Comparison of ENCODE assay signal across 9 cellular contexts in genomic region chr12:30622509-30622908, GRCh38.
DNase-seq lines count a peak whose midpoint lies in the region; ATAC-seq and TF ChIP-seq lines count a peak whose summit lies in the region.
"Had no signal": no experiment of that assay in that cellular context is flagged by ENCODE, and none has a peak within 500 bp of the region (broad histone marks: within the 10 kb centered on the region; RNA-seq: fewer than 3 reads in every experiment).

No MANE protein-coding gene starts in this region.

- no peaks in the 10 kb centered on the region for H3K79me2 ChIP-seq in mesendoderm (ENCODE audit: control insufficient read depth, insufficient read depth, low read length)

- H3K23ac ChIP-seq in mesendoderm (ENCODE audit: low read length): no peak overlapping the region

- H3K79me1 ChIP-seq in mesendoderm (ENCODE audit: low read length): no peaks in the 10 kb centered on the region

- no peak overlapping the region for H4K8ac ChIP-seq in mesendoderm (ENCODE audit: low read depth, low read length)

- no peak overlapping the region for H3K9ac ChIP-seq in mesendoderm (ENCODE audit: low read length)

- TF ChIP-seq CTCF in cardiac fibroblast (IDR thresholded peaks at IDR 0.05; ENCODE audit: low read depth, low read length) (no peak), BE2C (IDR thresholded peaks at IDR 0.05; ENCODE audit: low read depth, low read length) (no peak)

- H3K27me3 ChIP-seq in BE2C (no peaks in the 10 kb centered on the region), mesendoderm (ENCODE audit: insufficient read depth, low read length, poor library complexity) (no peaks in the 10 kb centered on the region)

- H2BK120ac ChIP-seq in mesendoderm (ENCODE audit: low read depth, low read length): no peak overlapping the region

- peak; percentile 69 for ATAC-seq in GM19455 (IDR thresholded peaks at IDR 0.05; ENCODE audit: unreplicated experiment)
- peak; percentile 74 for ATAC-seq in HG03196 (IDR thresholded peaks at IDR 0.05; ENCODE audit: unreplicated experiment)

- H3K27ac ChIP-seq in mesendoderm (ENCODE audit: low read depth, low read length): no peak overlapping the region

- H3K4me2 ChIP-seq in mesendoderm (ENCODE audit: low read length): no peak overlapping the region

- no peak overlapping the region for H2AK5ac ChIP-seq in mesendoderm (ENCODE audit: low read length)

- WGBS in mesendoderm (ENCODE audit: extremely low coverage, insufficient coverage, low lambda C conversion rate): no CpG with 5 or more reads among the region's 1 CpG

- no peaks in the 10 kb centered on the region; the same call in 1 of the 2 replicates for H3K36me3 ChIP-seq in BE2C
- H3K36me3 ChIP-seq in mesendoderm (ENCODE audit: control insufficient read depth, insufficient read depth, low read length): no peaks in the 10 kb centered on the region

- H2BK15ac ChIP-seq in mesendoderm (replicated peaks; ENCODE audit: low read depth): no peak overlapping the region

- H3K4me3 ChIP-seq in cardiac fibroblast (replicated peaks in 1 of 2; ENCODE audit: low read depth in 2 of 2, low read length in 2 of 2) (no peak overlapping the region), BE2C (ENCODE audit: low read depth, low read length) (no peak overlapping the region), mesendoderm (ENCODE audit: low read length) (no peak overlapping the region)

- H3K4me1 ChIP-seq in BE2C: no peaks in the 10 kb centered on the region
- H3K4me1 ChIP-seq in mesendoderm (ENCODE audit: control insufficient read depth, low read depth, low read length): no peaks in the 10 kb centered on the region

- H3K4ac ChIP-seq in mesendoderm (ENCODE audit: low read depth, low read length): no peak overlapping the region

- no peak overlapping the region for H4K5ac ChIP-seq in mesendoderm (ENCODE audit: low read length)

- H3K18ac ChIP-seq in mesendoderm (ENCODE audit: low read length): no peak overlapping the region

- H3K56ac ChIP-seq in mesendoderm (ENCODE audit: low read length): no peak overlapping the region

- DNase-seq in EL (peak; percentile 61), cardiac fibroblast (ENCODE audit: low read depth in 2 of 2) (peak; percentile 67 to 80), NCI-H146 (lab: John Stamatoyannopoulos, UW) (no peak), BE2C (no peak), Kasumi-1 (lab: John Stamatoyannopoulos, UW) (no peak), mesendoderm (no peak)
- DNase-seq: NCI-H2227 treated with DMSO at 0.1 percent for 48 hours had no signal

- no peaks in the 10 kb centered on the region for H3K9me3 ChIP-seq in BE2C

- H2BK5ac ChIP-seq in mesendoderm (ENCODE audit: low read length): no peak overlapping the region

Comparison
In these comparisons a context has a peak if more than half of its experiments do, and no peak if none do; other contexts are left out.
1. DNase-seq: peak in EL (single experiment) and cardiac fibroblast (2 of 2); none in NCI-H146 (single experiment), BE2C (single experiment), Kasumi-1 (0 of 2) and mesendoderm (single experiment).